Comparison of ENCODE assay signal across 34 cellular contexts in genomic region chr6:78150425-78150824, GRCh38.
"Had no signal": no experiment of that assay in that cellular context is flagged by ENCODE, and none has a peak within 500 bp of the region (broad histone marks: within the 10 kb centered on the region; RNA-seq: fewer than 3 reads in every experiment).

No MANE protein-coding gene starts in this region.

- H3K27ac ChIP-seq: adrenal gland, body of pancreas, brain microvascular endothelial cell, breast epithelium, VCaP had no signal

- H3K36me3 ChIP-seq: adrenal gland, brain microvascular endothelial cell, breast epithelium had no signal

- FAIRE-seq: astrocyte, TTC549 had no signal

- H3K9me3 ChIP-seq: adrenal gland had no signal

- H3K4me1 ChIP-seq: adrenal gland, body of pancreas, breast epithelium had no signal

- H3K27me3 ChIP-seq: adrenal gland, body of pancreas, brain microvascular endothelial cell, breast epithelium had no signal

- H3K4me3 ChIP-seq: adrenal gland, body of pancreas, breast epithelium had no signal

- DNase-seq: activated B cell treated with CpG ODN at 0.5 μM for 24 hours; activated CD4-positive, alpha-beta memory T cell treated with anti-CD3 and anti-CD28 coated beads for 36 hours; activated CD4-positive, alpha-beta T cell treated with anti-CD3 and anti-CD28 coated beads for 4 hours; activated CD4-positive, alpha-beta T cell treated with anti-CD3 and anti-CD28 coated beads, Interleukin-2, amount 10 ng/mL, durations not matched to agents 24 days and 14 days; activated CD4-positive, alpha-beta T cell treated with anti-CD3 and anti-CD28 coated beads, Interleukin-2, amount 50 U/mL, for 1 hour; activated CD4-positive, alpha-beta T cell treated with anti-CD3 and anti-CD28 coated beads, Interleukin-2, amount 50 U/mL, for 4 hours; activated CD4-positive, CD25-positive, alpha-beta regulatory T cell treated with anti-CD3 and anti-CD28 coated beads, Interleukin-2, amount 50 U/mL, for 72 hours; activated CD8-positive, alpha-beta memory T cell treated with anti-CD3 and anti-CD28 coated beads, Interleukin-2, amount 50 U/mL, for 4 hours; activated CD8-positive, alpha-beta T cell treated with anti-CD3 and anti-CD28 coated beads for 36 hours; activated effector memory CD4-positive, alpha-beta T cell treated with anti-CD3 and anti-CD28 coated beads, Interleukin-2, amount 50 U/mL, for 16 hours; activated gamma-delta T cell treated with Interleukin-2 at 50 U/mL for 16 hours; activated naive CD4-positive, alpha-beta T cell; activated naive CD4-positive, alpha-beta T cell treated with anti-CD3 and anti-CD28 coated beads for 36 hours; activated naive CD4-positive, alpha-beta T cell treated with anti-CD3 and anti-CD28 coated beads, Interleukin-2, amount 50 U/mL, for 16 hours; activated naive CD8-positive, alpha-beta T cell treated with anti-CD3 and anti-CD28 coated beads for 36 hours; activated T-cell treated with anti-CD3 and anti-CD28 coated beads for 4 hours; activated T-cell treated with anti-CD3 and anti-CD28 coated beads, Interleukin-2, amount 50 U/mL, for 1 hour; activated T-cell treated with anti-CD3 and anti-CD28 coated beads, Interleukin-2, amount 50 U/mL, for 4 hours; activated T-cell treated with anti-CD3 and anti-CD28 coated beads, Interleukin-2, amount 50 U/mL, for 72 hours; adrenal gland; amniotic stem cell; aorta; body of pancreas; brain microvascular endothelial cell; central memory CD4-positive, alpha-beta T cell; T-helper 1 cell; T-helper 2 cell; T-helper 9 cell had no signal

- ATAC-seq: activated CD8-positive, alpha-beta T cell treated with anti-CD3 and anti-CD28 coated beads for 36 hours; activated naive CD4-positive, alpha-beta T cell treated with anti-CD3 and anti-CD28 coated beads, Interleukin-2, amount 50 U/mL, for 72 hours; activated T-cell treated with anti-CD3 and anti-CD28 coated beads, Interleukin-2, amount 50 U/mL, for 4 hours; activated T-cell treated with anti-CD3 and anti-CD28 coated beads, Interleukin-2, amount 50 U/mL, for 72 hours; activated T-helper 17 cell treated with anti-CD3 and anti-CD28 coated beads, Interleukin-2, amount 50 U/mL, for 72 hours; body of pancreas had no signal
